ENCODE assay signal across 22 cellular contexts in the genomic region with DNA sequence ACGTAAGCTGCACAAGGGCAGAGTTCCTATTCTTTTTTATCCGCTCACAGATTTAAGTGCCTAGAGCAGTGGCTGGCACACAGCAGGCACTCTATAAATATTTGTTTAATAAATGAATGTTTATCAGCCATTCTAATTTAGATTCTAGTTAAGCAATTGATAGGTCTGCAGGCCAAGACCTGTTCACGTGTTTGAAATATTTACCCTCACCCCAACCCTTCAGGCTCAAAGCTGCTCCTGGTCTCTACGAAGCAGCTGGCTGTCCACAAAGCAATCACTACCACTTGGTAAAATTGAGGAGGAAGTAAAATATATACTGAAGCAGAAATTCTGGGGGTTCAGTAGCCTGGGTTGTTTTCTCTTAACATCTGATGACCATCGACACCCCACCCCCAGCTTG.
"Had no signal": no experiment of that assay in that cellular context is flagged by ENCODE, and none has a peak within 500 bp of the region (broad histone marks: within the 10 kb centered on the region; RNA-seq: fewer than 3 reads in every experiment).

No MANE protein-coding gene starts in this region.

- H3K36me3 ChIP-seq: thoracic aorta, upper lobe of left lung had no signal

- H3K4me3 Mint-ChIP-seq: activated CD4-positive, alpha-beta T cell treated with anti-CD3 and anti-CD28 coated beads, Interleukin-2, amount 10 ng/mL, durations not matched to agents 7 days and 5 days; activated CD8-positive, alpha-beta memory T cell treated with anti-CD3 and anti-CD28 coated beads, Interleukin-2, amount 10 ng/mL, durations not matched to agents 7 days and 5 days; activated CD8-positive, alpha-beta T cell treated with anti-CD3 and anti-CD28 coated beads for 36 hours; activated naive CD4-positive, alpha-beta T cell treated with anti-CD3 and anti-CD28 coated beads, Interleukin-2, amount 10 ng/mL, durations not matched to agents 7 days and 5 days; nephron had no signal

- H3K27me3 ChIP-seq: hepatocyte, upper lobe of left lung had no signal

- H3K4me3 ChIP-seq: hepatocyte, thoracic aorta, upper lobe of left lung had no signal

- H3K4me1 Mint-ChIP-seq: activated CD4-positive, alpha-beta T cell treated with anti-CD3 and anti-CD28 coated beads, Interleukin-2, amount 10 ng/mL, durations not matched to agents 7 days and 5 days; activated CD8-positive, alpha-beta memory T cell treated with anti-CD3 and anti-CD28 coated beads, Interleukin-2, amount 10 ng/mL, durations not matched to agents 7 days and 5 days; activated naive CD4-positive, alpha-beta T cell treated with anti-CD3 and anti-CD28 coated beads, Interleukin-2, amount 10 ng/mL, durations not matched to agents 7 days and 5 days had no signal

- H3K27me3 Mint-ChIP-seq: activated CD4-positive, alpha-beta T cell treated with anti-CD3 and anti-CD28 coated beads, Interleukin-2, amount 10 ng/mL, durations not matched to agents 7 days and 5 days; activated CD8-positive, alpha-beta T cell treated with anti-CD3 and anti-CD28 coated beads for 36 hours had no signal

- ATAC-seq: activated CD8-positive, alpha-beta memory T cell treated with anti-CD3 and anti-CD28 coated beads, Interleukin-2, amount 10 ng/mL, durations not matched to agents 7 days and 5 days; activated CD8-positive, alpha-beta T cell treated with anti-CD3 and anti-CD28 coated beads for 36 hours; foreskin keratinocyte had no signal

- DNase-seq: activated CD4-positive, alpha-beta T cell treated with anti-CD3 and anti-CD28 coated beads, Interleukin-2, amount 10 ng/mL, durations not matched to agents 7 days and 5 days; activated CD4-positive, CD25-positive, alpha-beta regulatory T cell treated with anti-CD3 and anti-CD28 coated beads, Interleukin-2, amount 50 U/mL, for 72 hours; activated CD8-positive, alpha-beta memory T cell treated with anti-CD3 and anti-CD28 coated beads, Interleukin-2, amount 10 ng/mL, durations not matched to agents 7 days and 5 days; activated CD8-positive, alpha-beta T cell treated with anti-CD3 and anti-CD28 coated beads for 36 hours; activated effector memory CD4-positive, alpha-beta T cell treated with anti-CD3 and anti-CD28 coated beads, Interleukin-2, amount 50 U/mL, for 16 hours; activated naive CD4-positive, alpha-beta T cell treated with anti-CD3 and anti-CD28 coated beads, Interleukin-2, amount 10 ng/mL, durations not matched to agents 7 days and 5 days; activated T-cell treated with anti-CD3 and anti-CD28 coated beads for 4 hours; amygdala; central memory CD4-positive, alpha-beta T cell; effector memory CD4-positive, alpha-beta T cell; foreskin keratinocyte; mesenchymal stem cell; occipital lobe; stimulated activated CD4-positive, alpha-beta T cell treated with anti-CD3 and anti-CD28 coated beads, Interleukin-2, amount 100 ng/mL, for 48 hours; stimulated activated CD8-positive, alpha-beta memory T cell treated with anti-CD3 and anti-CD28 coated beads, Interleukin-4, amount 100 ng/mL, for 48 hours; stimulated activated naive CD4-positive, alpha-beta T cell; T-helper 2 cell; upper lobe of left lung had no signal

- H3K9me3 Mint-ChIP-seq: activated CD4-positive, alpha-beta T cell treated with anti-CD3 and anti-CD28 coated beads, Interleukin-2, amount 10 ng/mL, durations not matched to agents 7 days and 5 days; activated CD8-positive, alpha-beta T cell treated with anti-CD3 and anti-CD28 coated beads for 36 hours; activated naive CD4-positive, alpha-beta T cell treated with anti-CD3 and anti-CD28 coated beads, Interleukin-2, amount 10 ng/mL, durations not matched to agents 7 days and 5 days; nephron had no signal

- H3K27ac ChIP-seq: foreskin keratinocyte, hepatocyte, thoracic aorta, upper lobe of left lung had no signal

- H3K36me3 Mint-ChIP-seq: activated CD8-positive, alpha-beta memory T cell treated with anti-CD3 and anti-CD28 coated beads, Interleukin-2, amount 10 ng/mL, durations not matched to agents 7 days and 5 days; activated naive CD4-positive, alpha-beta T cell treated with anti-CD3 and anti-CD28 coated beads, Interleukin-2, amount 10 ng/mL, durations not matched to agents 7 days and 5 days had no signal

- H3K27ac Mint-ChIP-seq: activated CD4-positive, alpha-beta T cell treated with anti-CD3 and anti-CD28 coated beads, Interleukin-2, amount 10 ng/mL, durations not matched to agents 7 days and 5 days; activated CD8-positive, alpha-beta memory T cell treated with anti-CD3 and anti-CD28 coated beads, Interleukin-2, amount 10 ng/mL, durations not matched to agents 7 days and 5 days; activated CD8-positive, alpha-beta T cell treated with anti-CD3 and anti-CD28 coated beads for 36 hours; activated naive CD4-positive, alpha-beta T cell treated with anti-CD3 and anti-CD28 coated beads, Interleukin-2, amount 10 ng/mL, durations not matched to agents 7 days and 5 days had no signal

- FAIRE-seq: colon had no signal
